Comparison of ENCODE assay signal across 36 cellular contexts in genomic region chr2:124050833-124051497, GRCh38. TPM values are rescaled to one million over a fixed set of nuclear protein-coding genes. Genes with fewer than 3 reads are reported as not detected.
"Had no signal": no experiment of that assay in that cellular context is flagged by ENCODE, and none has a peak within 500 bp of the region (broad histone marks: within the 10 kb centered on the region; RNA-seq: fewer than 3 reads in every experiment).

No MANE protein-coding gene starts in this region.

- DNase-seq: activated CD4-positive, alpha-beta memory T cell treated with anti-CD3 and anti-CD28 coated beads for 36 hours; activated CD4-positive, alpha-beta T cell treated with anti-CD3 and anti-CD28 coated beads for 36 hours; activated CD4-positive, alpha-beta T cell treated with anti-CD3 and anti-CD28 coated beads, Interleukin-2, amount 10 ng/mL, durations not matched to agents 24 days and 14 days; activated CD4-positive, CD25-positive, alpha-beta regulatory T cell; activated CD4-positive, CD25-positive, alpha-beta regulatory T cell treated with anti-CD3 and anti-CD28 coated beads, Interleukin-2, amount 50 U/mL, for 72 hours; activated CD8-positive, alpha-beta memory T cell treated with anti-CD3 and anti-CD28 coated beads, Interleukin-2, amount 10 ng/mL, durations not matched to agents 7 days and 5 days; activated CD8-positive, alpha-beta memory T cell treated with anti-CD3 and anti-CD28 coated beads, Interleukin-2, amount 50 U/mL, for 4 hours; activated CD8-positive, alpha-beta T cell treated with anti-CD3 and anti-CD28 coated beads, Interleukin-2, amount 10 ng/mL, durations not matched to agents 7 days and 5 days; activated effector memory CD4-positive, alpha-beta T cell treated with anti-CD3 and anti-CD28 coated beads, Interleukin-2, amount 50 U/mL, for 16 hours; activated naive CD4-positive, alpha-beta T cell treated with anti-CD3 and anti-CD28 coated beads for 36 hours; activated naive CD8-positive, alpha-beta T cell treated with anti-CD3 and anti-CD28 coated beads for 36 hours; activated naive CD8-positive, alpha-beta T cell treated with anti-CD3 and anti-CD28 coated beads, Interleukin-2, amount 50 U/mL, for 24 hours; activated T-cell treated with anti-CD3 and anti-CD28 coated beads, Interleukin-2, amount 50 U/mL, for 1 hour; activated T-cell treated with anti-CD3 and anti-CD28 coated beads, Interleukin-2, amount 50 U/mL, for 48 hours; adrenal gland; amygdala; aorta; body of pancreas; caudate nucleus; cortex of kidney; dermis blood vessel endothelial cell; effector CD4-positive, alpha-beta T cell; effector memory CD8-positive, alpha-beta T cell; erythroblast; foreskin keratinocyte; heart right ventricle had no signal

- H3K4me1 Mint-ChIP-seq: activated CD4-positive, alpha-beta T cell treated with anti-CD3 and anti-CD28 coated beads for 36 hours; activated CD4-positive, alpha-beta T cell treated with anti-CD3 and anti-CD28 coated beads, Interleukin-2, amount 10 ng/mL, durations not matched to agents 24 days and 14 days; activated CD8-positive, alpha-beta memory T cell treated with anti-CD3 and anti-CD28 coated beads, Interleukin-2, amount 10 ng/mL, durations not matched to agents 7 days and 5 days; activated naive CD4-positive, alpha-beta T cell treated with anti-CD3 and anti-CD28 coated beads, Interleukin-2, amount 50 U/mL, for 24 hours; activated naive CD8-positive, alpha-beta T cell treated with anti-CD3 and anti-CD28 coated beads for 36 hours; activated naive CD8-positive, alpha-beta T cell treated with anti-CD3 and anti-CD28 coated beads, Interleukin-2, amount 50 U/mL, for 24 hours had no signal

- H3K79me2 ChIP-seq: hepatocyte had no signal

- H3K27ac ChIP-seq: adrenal gland, body of pancreas, esophagus muscularis mucosa, foreskin keratinocyte, gastroesophageal sphincter, heart right ventricle, hepatocyte had no signal

- H3K36me3 Mint-ChIP-seq: activated CD4-positive, alpha-beta memory T cell treated with anti-CD3 and anti-CD28 coated beads for 36 hours; activated CD8-positive, alpha-beta memory T cell treated with anti-CD3 and anti-CD28 coated beads, Interleukin-2, amount 10 ng/mL, durations not matched to agents 7 days and 5 days; activated naive CD4-positive, alpha-beta T cell treated with anti-CD3 and anti-CD28 coated beads, Interleukin-2, amount 50 U/mL, for 24 hours; activated naive CD8-positive, alpha-beta T cell treated with anti-CD3 and anti-CD28 coated beads for 36 hours had no signal

- ATAC-seq: activated CD4-positive, alpha-beta T cell treated with anti-CD3 and anti-CD28 coated beads for 36 hours; activated CD8-positive, alpha-beta memory T cell treated with anti-CD3 and anti-CD28 coated beads, Interleukin-2, amount 10 ng/mL, durations not matched to agents 7 days and 5 days; activated CD8-positive, alpha-beta T cell treated with anti-CD3 and anti-CD28 coated beads, Interleukin-2, amount 10 ng/mL, durations not matched to agents 7 days and 5 days; activated naive CD8-positive, alpha-beta T cell treated with anti-CD3 and anti-CD28 coated beads, Interleukin-2, amount 50 U/mL, for 24 hours; body of pancreas; effector memory CD8-positive, alpha-beta T cell; foreskin keratinocyte; gastroesophageal sphincter; heart right ventricle had no signal

- H3K4me3 Mint-ChIP-seq: activated CD4-positive, alpha-beta memory T cell treated with anti-CD3 and anti-CD28 coated beads for 36 hours; activated CD4-positive, alpha-beta T cell treated with anti-CD3 and anti-CD28 coated beads for 36 hours; activated CD4-positive, alpha-beta T cell treated with anti-CD3 and anti-CD28 coated beads, Interleukin-2, amount 10 ng/mL, durations not matched to agents 24 days and 14 days; activated CD8-positive, alpha-beta memory T cell treated with anti-CD3 and anti-CD28 coated beads, Interleukin-2, amount 10 ng/mL, durations not matched to agents 7 days and 5 days; activated CD8-positive, alpha-beta T cell treated with anti-CD3 and anti-CD28 coated beads, Interleukin-2, amount 10 ng/mL, durations not matched to agents 7 days and 5 days; activated naive CD4-positive, alpha-beta T cell treated with anti-CD3 and anti-CD28 coated beads for 36 hours; activated naive CD4-positive, alpha-beta T cell treated with anti-CD3 and anti-CD28 coated beads, Interleukin-2, amount 50 U/mL, for 24 hours; activated naive CD8-positive, alpha-beta T cell treated with anti-CD3 and anti-CD28 coated beads for 36 hours; activated naive CD8-positive, alpha-beta T cell treated with anti-CD3 and anti-CD28 coated beads, Interleukin-2, amount 50 U/mL, for 24 hours; activated T-helper 1 cell treated with anti-CD3 and anti-CD28 coated beads, Interleukin-12 subunit alpha, Interleukin-12 subunit beta, Interleukin-2, Interleukin-4 antibody, amounts not matched to agents 30 ng/mL and 10 ng/mL and 1 ng/mL, durations not matched to agents 14 hours and 24 hours and 36 hours; effector memory CD8-positive, alpha-beta T cell had no signal

- H3K27ac Mint-ChIP-seq: activated CD4-positive, alpha-beta memory T cell treated with anti-CD3 and anti-CD28 coated beads for 36 hours; activated CD4-positive, alpha-beta T cell treated with anti-CD3 and anti-CD28 coated beads for 36 hours; activated CD4-positive, alpha-beta T cell treated with anti-CD3 and anti-CD28 coated beads, Interleukin-2, amount 10 ng/mL, durations not matched to agents 24 days and 14 days; activated CD8-positive, alpha-beta memory T cell treated with anti-CD3 and anti-CD28 coated beads, Interleukin-2, amount 10 ng/mL, durations not matched to agents 7 days and 5 days; activated CD8-positive, alpha-beta T cell treated with anti-CD3 and anti-CD28 coated beads, Interleukin-2, amount 10 ng/mL, durations not matched to agents 7 days and 5 days; activated naive CD4-positive, alpha-beta T cell treated with anti-CD3 and anti-CD28 coated beads for 36 hours; activated naive CD4-positive, alpha-beta T cell treated with anti-CD3 and anti-CD28 coated beads, Interleukin-2, amount 50 U/mL, for 24 hours; activated naive CD8-positive, alpha-beta T cell treated with anti-CD3 and anti-CD28 coated beads for 36 hours; activated naive CD8-positive, alpha-beta T cell treated with anti-CD3 and anti-CD28 coated beads, Interleukin-2, amount 50 U/mL, for 24 hours; activated T-helper 1 cell treated with anti-CD3 and anti-CD28 coated beads, Interleukin-12 subunit alpha, Interleukin-12 subunit beta, Interleukin-2, Interleukin-4 antibody, amounts not matched to agents 30 ng/mL and 10 ng/mL and 1 ng/mL, durations not matched to agents 14 hours and 24 hours and 36 hours; activated T-helper 2 cell treated with anti-CD3 and anti-CD28 coated beads, Interferon-gamma antibody, Interleukin-2, Interleukin-4, amounts not matched to agents 10 μg/mL and 5 μg/mL and 100 μg/mL, durations not matched to agents 14 hours and 24 hours and 36 hours; effector memory CD8-positive, alpha-beta T cell had no signal

- H3K4me1 ChIP-seq: adrenal gland, body of pancreas, esophagus muscularis mucosa, foreskin keratinocyte, gastroesophageal sphincter had no signal

- H2AFZ ChIP-seq: hepatocyte had no signal

- H3K4me2 ChIP-seq: hepatocyte had no signal

- H3K27me3 Mint-ChIP-seq: activated CD4-positive, alpha-beta memory T cell treated with anti-CD3 and anti-CD28 coated beads for 36 hours; activated CD4-positive, alpha-beta T cell treated with anti-CD3 and anti-CD28 coated beads for 36 hours; activated CD4-positive, alpha-beta T cell treated with anti-CD3 and anti-CD28 coated beads, Interleukin-2, amount 10 ng/mL, durations not matched to agents 24 days and 14 days; activated CD8-positive, alpha-beta memory T cell treated with anti-CD3 and anti-CD28 coated beads, Interleukin-2, amount 10 ng/mL, durations not matched to agents 7 days and 5 days; activated naive CD4-positive, alpha-beta T cell treated with anti-CD3 and anti-CD28 coated beads, Interleukin-2, amount 50 U/mL, for 24 hours; activated naive CD8-positive, alpha-beta T cell treated with anti-CD3 and anti-CD28 coated beads for 36 hours; activated naive CD8-positive, alpha-beta T cell treated with anti-CD3 and anti-CD28 coated beads, Interleukin-2, amount 50 U/mL, for 24 hours; effector memory CD8-positive, alpha-beta T cell had no signal

- H3K9me3 Mint-ChIP-seq: activated CD4-positive, alpha-beta T cell treated with anti-CD3 and anti-CD28 coated beads, Interleukin-2, amount 10 ng/mL, durations not matched to agents 24 days and 14 days had no signal

- H3K27me3 ChIP-seq: adrenal gland, body of pancreas, esophagus muscularis mucosa, foreskin keratinocyte, gastroesophageal sphincter, heart right ventricle, hepatocyte had no signal

- H3K4me3 ChIP-seq: adrenal gland, body of pancreas, esophagus muscularis mucosa, gastroesophageal sphincter, heart right ventricle, hepatocyte had no signal

- FAIRE-seq: colon had no signal

- H3K36me3 ChIP-seq: adrenal gland, esophagus muscularis mucosa, gastroesophageal sphincter, heart right ventricle had no signal

RNA-seq across cellular contexts. Expression of gene CNTNAP5, which starts 25.9 kb away (rescaled TPM):
- total RNA-seq: activated CD4-positive, alpha-beta memory T cell treated with anti-CD3 and anti-CD28 coated beads for 36 hours; activated CD4-positive, alpha-beta T cell treated with anti-CD3 and anti-CD28 coated beads for 36 hours; activated CD4-positive, alpha-beta T cell treated with anti-CD3 and anti-CD28 coated beads, Interleukin-2, amount 10 ng/mL, durations not matched to agents 24 days and 14 days; activated CD8-positive, alpha-beta memory T cell treated with anti-CD3 and anti-CD28 coated beads for 36 hours; activated CD8-positive, alpha-beta memory T cell treated with anti-CD3 and anti-CD28 coated beads, Interleukin-2, amount 10 ng/mL, durations not matched to agents 7 days and 5 days; activated CD8-positive, alpha-beta T cell treated with anti-CD3 and anti-CD28 coated beads, Interleukin-2, amount 10 ng/mL, durations not matched to agents 7 days and 5 days; activated naive CD4-positive, alpha-beta T cell treated with anti-CD3 and anti-CD28 coated beads for 36 hours; activated naive CD8-positive, alpha-beta T cell treated with anti-CD3 and anti-CD28 coated beads for 36 hours; activated T-helper 1 cell treated with anti-CD3 and anti-CD28 coated beads, Interleukin-12 subunit alpha, Interleukin-12 subunit beta, Interleukin-2, Interleukin-4 antibody, amounts not matched to agents 30 ng/mL and 10 ng/mL and 1 ng/mL, durations not matched to agents 14 hours and 24 hours and 36 hours; activated T-helper 2 cell treated with anti-CD3 and anti-CD28 coated beads, Interferon-gamma antibody, Interleukin-2, Interleukin-4, amounts not matched to agents 10 μg/mL and 5 μg/mL and 100 μg/mL, durations not matched to agents 14 hours and 24 hours and 36 hours; aorta; chondrocyte; dermis blood vessel endothelial cell; foreskin keratinocyte; glomerular endothelial cell; hepatocyte had no signal
- polyA plus RNA-seq: aorta, foreskin keratinocyte, heart right ventricle had no signal
